22 cellular contexts compared by ENCODE assay signal in genomic region chr2:238466242-238466598, GRCh38. TPM values are rescaled to one million over a fixed set of nuclear protein-coding genes. Genes with fewer than 3 reads are reported as not detected.
DNase-seq lines count a peak whose midpoint lies in the region; ATAC-seq and TF ChIP-seq lines count a peak whose summit lies in the region.
"Had no signal": no experiment of that assay in that cellular context is flagged by ENCODE, and none has a peak within 500 bp of the region (broad histone marks: within the 10 kb centered on the region; RNA-seq: fewer than 3 reads in every experiment).

No MANE protein-coding gene starts in this region.

- 86% methylated on average over 10 of the region's 10 CpGs for WGBS in esophagus muscularis mucosa

- POLR2A ChIA-PET in activated CD4-positive, alpha-beta T cell treated with anti-CD3 and anti-CD28 coated beads, Interleukin-2, amount 10 ng/mL, durations not matched to agents 7 days and 5 days (lab: Charles Lee): no interaction called here
- POLR2A ChIA-PET in activated CD4-positive, alpha-beta T cell treated with anti-CD3 and anti-CD28 coated beads for 36 hours (lab: Charles Lee): no interaction called here

- H3K36me3 Mint-ChIP-seq in activated CD4-positive, alpha-beta T cell treated with anti-CD3 and anti-CD28 coated beads, Interleukin-2, amount 10 ng/mL, durations not matched to agents 7 days and 5 days (ENCODE audit: low read depth): peaks cover 5% of the 10 kb centered on the region
- H3K36me3 Mint-ChIP-seq in activated CD4-positive, alpha-beta T cell treated with anti-CD3 and anti-CD28 coated beads for 36 hours (ENCODE audit: low read depth): peaks cover 10% of the 10 kb centered on the region
- peaks cover 13% of the 10 kb centered on the region for H3K36me3 Mint-ChIP-seq in activated CD8-positive, alpha-beta memory T cell treated with anti-CD3 and anti-CD28 coated beads, Interleukin-2, amount 10 ng/mL, durations not matched to agents 7 days and 5 days

- TF ChIP-seq POLR2A in esophagus muscularis mucosa (IDR thresholded peaks at IDR 0.05; ENCODE audit: low read depth): no peak

- H3K36me3 ChIP-seq in esophagus muscularis mucosa (no peaks in the 10 kb centered on the region), upper lobe of right lung (no peaks in the 10 kb centered on the region)
- H3K36me3 ChIP-seq: lower lobe of right lung, Peyer's patch, SJSA1, uterus had no signal

- H3K9me3 Mint-ChIP-seq in activated CD4-positive, alpha-beta T cell treated with anti-CD3 and anti-CD28 coated beads, Interleukin-2, amount 10 ng/mL, durations not matched to agents 7 days and 5 days: peaks cover 17% of the 10 kb centered on the region
- H3K9me3 Mint-ChIP-seq in activated CD4-positive, alpha-beta T cell treated with anti-CD3 and anti-CD28 coated beads for 36 hours (ENCODE audit: low read depth): peaks cover 11% of the 10 kb centered on the region
- peaks cover 11% of the 10 kb centered on the region for H3K9me3 Mint-ChIP-seq in activated CD8-positive, alpha-beta memory T cell treated with anti-CD3 and anti-CD28 coated beads, Interleukin-2, amount 10 ng/mL, durations not matched to agents 7 days and 5 days (ENCODE audit: low read depth)

- H3K27ac Mint-ChIP-seq in activated CD4-positive, alpha-beta T cell treated with anti-CD3 and anti-CD28 coated beads, Interleukin-2, amount 10 ng/mL, durations not matched to agents 7 days and 5 days: no peak overlapping the region
- H3K27ac Mint-ChIP-seq in activated CD4-positive, alpha-beta T cell treated with anti-CD3 and anti-CD28 coated beads for 36 hours: no peak overlapping the region
- H3K27ac Mint-ChIP-seq in activated CD8-positive, alpha-beta memory T cell treated with anti-CD3 and anti-CD28 coated beads, Interleukin-2, amount 10 ng/mL, durations not matched to agents 7 days and 5 days: no peak overlapping the region
- H3K27ac Mint-ChIP-seq: B cell had no signal

- no peak for TF ChIP-seq EP300 in esophagus muscularis mucosa (IDR thresholded peaks at IDR 0.05)

- H3K27me3 ChIP-seq in esophagus muscularis mucosa: no peaks in the 10 kb centered on the region
- H3K27me3 ChIP-seq in upper lobe of right lung: no peaks in the 10 kb centered on the region
- H3K27me3 ChIP-seq: body of pancreas, dorsolateral prefrontal cortex, Peyer's patch, SJSA1, uterus had no signal

- H3K4me1 Mint-ChIP-seq in activated CD4-positive, alpha-beta T cell treated with anti-CD3 and anti-CD28 coated beads, Interleukin-2, amount 10 ng/mL, durations not matched to agents 7 days and 5 days: peaks cover 13% of the 10 kb centered on the region
- no peaks in the 10 kb centered on the region for H3K4me1 Mint-ChIP-seq in activated CD4-positive, alpha-beta T cell treated with anti-CD3 and anti-CD28 coated beads for 36 hours
- H3K4me1 Mint-ChIP-seq in activated CD8-positive, alpha-beta memory T cell treated with anti-CD3 and anti-CD28 coated beads, Interleukin-2, amount 10 ng/mL, durations not matched to agents 7 days and 5 days: peaks cover 10% of the 10 kb centered on the region

- CTCF ChIA-PET in activated CD4-positive, alpha-beta T cell treated with anti-CD3 and anti-CD28 coated beads, Interleukin-2, amount 10 ng/mL, durations not matched to agents 7 days and 5 days (lab: Charles Lee): interaction anchor here (1.3 kb wide), 1 partner anchor 10 kb away, joined by 5 read pairs; no protein-coding TSS in a partner anchor
- CTCF ChIA-PET in activated CD4-positive, alpha-beta T cell treated with anti-CD3 and anti-CD28 coated beads for 36 hours (lab: Charles Lee): interaction anchor here (0.7 to 0.9 kb wide), 4 partner anchors 10 to 878 kb away, joined by 3 to 4 read pairs (median 4); no protein-coding TSS in a partner anchor
- CTCF ChIA-PET in activated CD8-positive, alpha-beta memory T cell treated with anti-CD3 and anti-CD28 coated beads, Interleukin-2, amount 10 ng/mL, durations not matched to agents 7 days and 5 days (lab: Charles Lee): interaction anchor here (1.6 to 2.5 kb wide), 2 partner anchors 18 to 96 kb away, joined by 3 to 15 read pairs; no protein-coding TSS in a partner anchor

- peak; percentile 0 for DNase-seq in activated CD4-positive, alpha-beta T cell treated with anti-CD3 and anti-CD28 coated beads, Interleukin-2, amount 10 ng/mL, durations not matched to agents 7 days and 5 days
- DNase-seq in activated CD4-positive, alpha-beta T cell treated with anti-CD3 and anti-CD28 coated beads for 36 hours: no peak
- DNase-seq in NCI-H2107 (lab: John Stamatoyannopoulos, UW): peak; percentile 51
- DNase-seq in esophagus muscularis mucosa (ENCODE audit: extremely low spot score): peak; percentile 88
- no peak for DNase-seq in upper lobe of right lung
- no peak for DNase-seq in activated CD8-positive, alpha-beta memory T cell treated with anti-CD3 and anti-CD28 coated beads, Interleukin-2, amount 10 ng/mL, durations not matched to agents 7 days and 5 days
- no peak for DNase-seq in NCI-H1048 (lab: John Stamatoyannopoulos, UW)
- DNase-seq: activated CD4-positive, alpha-beta T cell treated with anti-CD3 and anti-CD28 coated beads for 4 hours; activated T-cell treated with anti-CD3 and anti-CD28 coated beads, Interleukin-2, amount 50 U/mL, for 4 hours; body of pancreas; cerebellar nuclear complex; DND-41; dorsolateral prefrontal cortex; GOT3; Karpas-422; lower lobe of right lung; NCI-H2171; Peyer's patch; uterus had no signal

- H3K4me1 ChIP-seq in esophagus muscularis mucosa (no peaks in the 10 kb centered on the region), upper lobe of right lung (no peaks in the 10 kb centered on the region)
- H3K4me1 ChIP-seq: body of pancreas, lower lobe of right lung, Peyer's patch, SJSA1, uterus had no signal

- H3K4me3 ChIP-seq in esophagus muscularis mucosa: no peak overlapping the region
- H3K4me3 ChIP-seq in upper lobe of right lung: no peak overlapping the region
- H3K4me3 ChIP-seq: body of pancreas, dorsolateral prefrontal cortex, lower lobe of right lung, Peyer's patch, SJSA1, uterus had no signal

- H3K27ac ChIP-seq in esophagus muscularis mucosa (replicated peaks in 1 of 4) (no peak overlapping the region), upper lobe of right lung (no peak overlapping the region)
- H3K27ac ChIP-seq: body of pancreas, dorsolateral prefrontal cortex, lower lobe of right lung, Peyer's patch, SJSA1, uterus had no signal

- no peak for TF ChIP-seq CTCF in esophagus muscularis mucosa (IDR thresholded peaks at IDR 0.05)
- no peak for TF ChIP-seq CTCF in upper lobe of right lung (IDR thresholded peaks at IDR 0.05)

- peaks cover 10% of the 10 kb centered on the region for H3K27me3 Mint-ChIP-seq in activated CD4-positive, alpha-beta T cell treated with anti-CD3 and anti-CD28 coated beads, Interleukin-2, amount 10 ng/mL, durations not matched to agents 7 days and 5 days
- no peaks in the 10 kb centered on the region for H3K27me3 Mint-ChIP-seq in activated CD4-positive, alpha-beta T cell treated with anti-CD3 and anti-CD28 coated beads for 36 hours
- H3K27me3 Mint-ChIP-seq in activated CD8-positive, alpha-beta memory T cell treated with anti-CD3 and anti-CD28 coated beads, Interleukin-2, amount 10 ng/mL, durations not matched to agents 7 days and 5 days: peaks cover 4% of the 10 kb centered on the region
- H3K27me3 Mint-ChIP-seq: B cell had no signal

- H3K4me3 Mint-ChIP-seq in activated CD4-positive, alpha-beta T cell treated with anti-CD3 and anti-CD28 coated beads, Interleukin-2, amount 10 ng/mL, durations not matched to agents 7 days and 5 days: no peak overlapping the region
- no peak overlapping the region for H3K4me3 Mint-ChIP-seq in activated CD4-positive, alpha-beta T cell treated with anti-CD3 and anti-CD28 coated beads for 36 hours
- H3K4me3 Mint-ChIP-seq in activated CD8-positive, alpha-beta memory T cell treated with anti-CD3 and anti-CD28 coated beads, Interleukin-2, amount 10 ng/mL, durations not matched to agents 7 days and 5 days: no peak overlapping the region
- H3K4me3 Mint-ChIP-seq: activated T-cell treated with anti-CD3 and anti-CD28 coated beads, Interleukin-2, amount 50 U/mL, for 4 hours; B cell had no signal

- ATAC-seq in activated CD4-positive, alpha-beta T cell treated with anti-CD3 and anti-CD28 coated beads for 36 hours: no peak
- ATAC-seq in upper lobe of right lung (peak; percentile 34), GM21723 (IDR thresholded peaks at IDR 0.05; ENCODE audit: unreplicated experiment) (no peak)
- ATAC-seq in activated CD8-positive, alpha-beta memory T cell treated with anti-CD3 and anti-CD28 coated beads, Interleukin-2, amount 10 ng/mL, durations not matched to agents 7 days and 5 days: no peak
- ATAC-seq: activated T-cell treated with anti-CD3 and anti-CD28 coated beads, Interleukin-2, amount 50 U/mL, for 4 hours; body of pancreas; lower lobe of right lung had no signal

- intact Hi-C loops in activated CD4-positive, alpha-beta T cell treated with anti-CD3 and anti-CD28 coated beads for 36 hours (cut with DNase I, micrococcal nuclease): no loop called here
- intact Hi-C loops in esophagus muscularis mucosa (cut with DNase I) (no loop called here), upper lobe of right lung (cut with DNase I) (no loop called here)

- H3K9me3 ChIP-seq in esophagus muscularis mucosa: peaks cover 0 to 3% (median 0%) of the 10 kb centered on the region in 4 donors
- H3K9me3 ChIP-seq in upper lobe of right lung: no peaks in the 10 kb centered on the region
- H3K9me3 ChIP-seq: body of pancreas, lower lobe of right lung, Peyer's patch, uterus had no signal

RNA-seq across cellular contexts. Expression of gene ASB1, which starts 39.5 kb away (rescaled TPM):
- 10 to 100 TPM; 26.2 to 28.9 TPM for total RNA-seq in activated CD4-positive, alpha-beta T cell treated with anti-CD3 and anti-CD28 coated beads, Interleukin-2, amount 10 ng/mL, durations not matched to agents 7 days and 5 days
- 10 to 100 TPM; 31.7 to 33.4 TPM for total RNA-seq in activated CD4-positive, alpha-beta T cell treated with anti-CD3 and anti-CD28 coated beads for 36 hours
- total RNA-seq in esophagus muscularis mucosa (10 to 100 TPM; 19.9 to 42.1 (median 33.9) TPM), upper lobe of right lung (26.6 TPM)
- total RNA-seq in activated CD8-positive, alpha-beta memory T cell treated with anti-CD3 and anti-CD28 coated beads, Interleukin-2, amount 10 ng/mL, durations not matched to agents 7 days and 5 days: 10 to 100 TPM; 34.5 to 35.6 TPM

Comparison
In these comparisons a context has a peak if more than half of its experiments do, and no peak if none do; other contexts are left out.
1. DNase-seq: peak in activated CD4-positive, alpha-beta T cell treated with anti-CD3 and anti-CD28 coated beads, Interleukin-2, amount 10 ng/mL, durations not matched to agents 7 days and 5 days (single experiment), NCI-H2107 (single experiment) and esophagus muscularis mucosa (single experiment); none in activated CD4-positive, alpha-beta T cell treated with anti-CD3 and anti-CD28 coated beads for 36 hours (single experiment), upper lobe of right lung (single experiment), activated CD8-positive, alpha-beta memory T cell treated with anti-CD3 and anti-CD28 coated beads, Interleukin-2, amount 10 ng/mL, durations not matched to agents 7 days and 5 days (single experiment) and NCI-H1048 (single experiment).